In genomic region chr1:243343970-243344749, GRCh38 we compare ENCODE assay signal across 8 cellular contexts.
DNase-seq lines count a peak whose midpoint lies in the region; ATAC-seq, FAIRE-seq and TF ChIP-seq lines count a peak whose summit lies in the region.

No MANE protein-coding gene starts in this region.

- no peak overlapping the region for H3K27ac Mint-ChIP-seq in CD14-positive monocyte

- CTCF ChIA-PET in PC-9 (lab: Charles Lee), result interaction anchor here (0.5 to 0.9 kb wide), 4 partner anchors 404 to 955 kb away, joined by 3 to 7 read pairs (median 3); no protein-coding TSS in a partner anchor

- no peak for TF ChIP-seq EP300 in neural cell (conservative IDR thresholded peaks at IDR 0.05; ENCODE audit: poor library complexity, severe bottlenecking)

- peaks cover 41 to 59% of the 10 kb centered on the region in 2 donors for H3K36me3 Mint-ChIP-seq in CD14-positive monocyte

- H3K4me3 Mint-ChIP-seq in CD14-positive monocyte, result no peak overlapping the region

- POLR2A ChIA-PET in PC-9 (lab: Charles Lee; ENCODE audit: unreplicated experiment), result no interaction called here

- H3K79me2 ChIP-seq in Loucy (ENCODE audit: insufficient read depth, low read length), result no peaks in the 10 kb centered on the region
- H3K79me2 ChIP-seq in PC-9 (ENCODE audit: low read depth), result no peaks in the 10 kb centered on the region
- no peaks in the 10 kb centered on the region for H3K79me2 ChIP-seq in neural cell (replicated peaks; ENCODE audit: insufficient read depth, low read length)

- H3K9me3 Mint-ChIP-seq in CD14-positive monocyte, result peaks cover 0 to 2% (median 0%) of the 10 kb centered on the region in 7 donors

- peak; percentile 87 for FAIRE-seq in endometrium (lab: Jason Lieb, UNC)

- H3K27me3 ChIP-seq in Loucy (ENCODE audit: insufficient read depth, low read length, poor library complexity, severe bottlenecking), result no peaks in the 10 kb centered on the region
- H3K27me3 ChIP-seq in PC-9 (ENCODE audit: insufficient read depth, low read depth), result no peaks in the 10 kb centered on the region
- no peaks in the 10 kb centered on the region for H3K27me3 ChIP-seq in neural cell (ENCODE audit: insufficient read depth, low read depth, low read length)

- no peak overlapping the region for H3K9ac ChIP-seq in Loucy (ENCODE audit: low read depth, low read length, poor library complexity, severe bottlenecking)
- no peak overlapping the region for H3K9ac ChIP-seq in neural cell (ENCODE audit: low read length)

- H3K36me3 ChIP-seq in Loucy (ENCODE audit: insufficient read depth, low read length) (no peaks in the 10 kb centered on the region; the same call in 1 of the 2 replicates), PC-9 (ENCODE audit: low read depth) (peaks cover 8% of the 10 kb centered on the region; the same call in 1 of the 2 replicates), neural cell (ENCODE audit: insufficient read depth, low read length) (peaks cover 7% of the 10 kb centered on the region)

- TF ChIP-seq RAD21 in neural cell (conservative IDR thresholded peaks at IDR 0.05), result peak; percentile 91

- BruUV-seq in PC-9 (replicated peaks; lab: Mats Ljungman, UMichigan), result no TSS peak

- no peak overlapping the region for H3K27ac ChIP-seq in PC-9
- H3K27ac ChIP-seq in neural cell (ENCODE audit: low read length), result no peak overlapping the region

- intact Hi-C loops in CD14-positive monocyte (cut with micrococcal nuclease) (no loop called here), PC-9 (cut with micrococcal nuclease; ENCODE audit: unreplicated experiment) (loop anchor here (1.0 to 10.0 kb wide), 7 partner anchors 371 to 955 kb away; no protein-coding TSS in a partner anchor)

- H3K9me3 ChIP-seq in Loucy (ENCODE audit: insufficient read depth, low read depth, low read length) (no peaks in the 10 kb centered on the region), PC-9 (ENCODE audit: insufficient read depth, low read depth) (no peaks in the 10 kb centered on the region), neural cell (ENCODE audit: low read length) (no peaks in the 10 kb centered on the region)

- H3K4me3 ChIP-seq in Loucy (ENCODE audit: low read length, poor library complexity, severe bottlenecking) (no peak overlapping the region), PC-9 (no peak overlapping the region), neural cell (ENCODE audit: low read length) (no peak overlapping the region)

- no peaks in the 10 kb centered on the region for H3K4me1 ChIP-seq in Loucy (ENCODE audit: insufficient read depth, low read length, poor library complexity, severe bottlenecking)
- no peaks in the 10 kb centered on the region for H3K4me1 ChIP-seq in PC-9 (replicated peaks; ENCODE audit: insufficient read depth)

- peak; percentile 81 for ATAC-seq in GM19351 (IDR thresholded peaks at IDR 0.05; ENCODE audit: unreplicated experiment)
- no peak for ATAC-seq in GM19395 (IDR thresholded peaks at IDR 0.05; ENCODE audit: unreplicated experiment)
- no peak for ATAC-seq in HG03139 (IDR thresholded peaks at IDR 0.05; ENCODE audit: unreplicated experiment)

- no peak overlapping the region for H3K4me2 ChIP-seq in Loucy (ENCODE audit: low read depth, low read length, poor library complexity, severe bottlenecking)
- no peak overlapping the region for H3K4me2 ChIP-seq in PC-9
- no peak overlapping the region for H3K4me2 ChIP-seq in neural cell (ENCODE audit: low read length)

- TF ChIP-seq CTCF in CD14-positive monocyte (IDR thresholded peaks at IDR 0.05) (peak; percentile 90), Loucy (conservative IDR thresholded peaks at IDR 0.05; ENCODE audit: low read length) (peak; percentile 94), PC-9 (conservative IDR thresholded peaks at IDR 0.05) (peak; percentile 87), neural cell (IDR thresholded peaks at IDR 0.05; ENCODE audit: poor library complexity, severe bottlenecking) (peak; percentile 88)

- H4K20me1 ChIP-seq in Loucy (ENCODE audit: insufficient read depth, low read length, poor library complexity, severe bottlenecking) (no peaks in the 10 kb centered on the region), PC-9 (ENCODE audit: insufficient read depth) (no peaks in the 10 kb centered on the region), neural cell (ENCODE audit: insufficient read depth) (no peaks in the 10 kb centered on the region)

- H3F3A ChIP-seq in Loucy (ENCODE audit: low read depth) (no peaks in the 10 kb centered on the region), PC-9 (ENCODE audit: insufficient read depth, low read depth) (peaks cover 6% of the 10 kb centered on the region), neural cell (ENCODE audit: insufficient read depth, low read length, poor library complexity, severe bottlenecking) (no peaks in the 10 kb centered on the region)

- H3K4me1 Mint-ChIP-seq in CD14-positive monocyte, result no peaks in the 10 kb centered on the region

- no peak overlapping the region for H2AFZ ChIP-seq in Loucy (ENCODE audit: low read length)
- H2AFZ ChIP-seq in PC-9, result no peak overlapping the region
- H2AFZ ChIP-seq in neural cell (ENCODE audit: low read depth, low read length), result no peak overlapping the region

- H3K27me3 Mint-ChIP-seq in CD14-positive monocyte (ENCODE audit: low read depth in 3 of 3), result peaks cover 0 to 1% (median 0%) of the 10 kb centered on the region in 3 donors

- H3K9me2 ChIP-seq in Loucy (replicated peaks; ENCODE audit: low read depth, low read length) (no peaks in the 10 kb centered on the region), PC-9 (ENCODE audit: insufficient read depth) (no peaks in the 10 kb centered on the region), neural cell (ENCODE audit: insufficient read depth, low read length) (no peaks in the 10 kb centered on the region)

- DNase-seq in CD14-positive monocyte (ENCODE audit: low spot score), result no peak
- peak in 1 of 2 experiments; percentile 48 for DNase-seq in PC-9

TF ChIP-seq in neural cell, 6 proteins besides CTCF, POLR2A, EP300 and RAD21:
- TF ChIP-seq MXI1 (conservative IDR thresholded peaks at IDR 0.05; ENCODE audit: poor library complexity, severe bottlenecking) (no peak), SMC3 (conservative IDR thresholded peaks at IDR 0.05; ENCODE audit: poor library complexity) (peak; percentile 91)
TF ChIP-seq in neural cell: peak in this region for 1.
